In genomic region chr16:8866884-8867482, GRCh38 we compare ENCODE assay signal across 8 cellular contexts. TPM values are rescaled to one million over a fixed set of nuclear protein-coding genes. Genes with fewer than 3 reads are reported as not detected.
DNase-seq lines count a peak whose midpoint lies in the region; ATAC-seq and TF ChIP-seq lines count a peak whose summit lies in the region.

No MANE protein-coding gene starts in this region.

- H3K36me3 Mint-ChIP-seq in IgD-negative memory B cell (no peaks in the 10 kb centered on the region), chondrocyte (ENCODE audit: low read depth) (no peaks in the 10 kb centered on the region), naive B cell (no peaks in the 10 kb centered on the region)

- H3K27ac Mint-ChIP-seq in IgD-negative memory B cell (peak overlapping the region; percentile 71 to 82 (median 71)), chondrocyte (ENCODE audit: unreplicated experiment) (peak overlapping the region; percentile 93), naive B cell (peak overlapping the region in 3 of 6 donors; percentile 88 to 98 (median 92))

- no peaks in the 10 kb centered on the region; the same call in 1 of the 2 replicates for H3K9me3 ChIP-seq in AG04450 (ENCODE audit: control insufficient read depth, insufficient read depth, low read length)

- no peaks in the 10 kb centered on the region for H3K27me3 Mint-ChIP-seq in IgD-negative memory B cell
- no peaks in the 10 kb centered on the region for H3K27me3 Mint-ChIP-seq in chondrocyte (ENCODE audit: low read depth)
- H3K27me3 Mint-ChIP-seq in naive B cell, result no peaks in the 10 kb centered on the region

- H3K4me3 ChIP-seq in AG04450 (ENCODE audit: low read depth, low read length), result peak overlapping the region; percentile 68

- H3K27me3 ChIP-seq in AG04450 (ENCODE audit: control insufficient read depth, insufficient read depth, low read length), result no peaks in the 10 kb centered on the region

- H3K9me3 Mint-ChIP-seq in IgD-negative memory B cell (no peaks in the 10 kb centered on the region), chondrocyte (ENCODE audit: low read depth) (no peaks in the 10 kb centered on the region), naive B cell (no peaks in the 10 kb centered on the region)

- peak overlapping the region; percentile 89 to 96 (median 92) for H3K4me3 Mint-ChIP-seq in IgD-negative memory B cell
- H3K4me3 Mint-ChIP-seq in chondrocyte (ENCODE audit: unreplicated experiment), result peak overlapping the region; percentile 94
- H3K4me3 Mint-ChIP-seq in naive B cell, result peak overlapping the region; percentile 89 to 99 (median 96)

- peak overlapping the region; percentile 80 for H3K27ac ChIP-seq in AG04450 (ENCODE audit: low read depth, low read length)

- CTCF ChIA-PET in AG04450 (lab: Charles Lee), result interaction anchor here (1.0 kb wide), 1 partner anchor 13 kb away, joined by 5 read pairs; no protein-coding TSS in a partner anchor

- ATAC-seq in naive B cell (ENCODE audit: low read depth in 2 of 2), result no peak
- ATAC-seq in GM18511 (IDR thresholded peaks at IDR 0.05; ENCODE audit: unreplicated experiment), result no peak

- DNase-seq in AG04450 (ENCODE audit: low read depth, low spot score) (no peak), chondrocyte (ENCODE audit: low spot score) (no peak), naive B cell (no peak), NK-92 (lab: John Stamatoyannopoulos, UW; ENCODE audit: unreplicated experiment) (no peak), NCI-H2227 treated with DMSO at 0.1 percent for 48 hours (lab: John Stamatoyannopoulos, UW) (no peak)
- DNase-seq in activated CD4-positive, CD25-positive, alpha-beta regulatory T cell (lab: John Stamatoyannopoulos, UW), result no peak

- POLR2A ChIA-PET in AG04450 (lab: Yijun Ruan, JAX), result interaction anchor here (0.6 to 0.7 kb wide), 2 partner anchors 69 to 106 kb away, joined by 3 read pairs; no protein-coding TSS in a partner anchor

- H3K4me1 Mint-ChIP-seq in IgD-negative memory B cell (peaks cover 34 to 49% (median 39%) of the 10 kb centered on the region in 3 donors), chondrocyte (ENCODE audit: low read depth) (peaks cover 72% of the 10 kb centered on the region), naive B cell (peaks cover 55 to 76% (median 67%) of the 10 kb centered on the region in 3 donors)

- TF ChIP-seq CTCF in AG04450 (IDR thresholded peaks at IDR 0.05; ENCODE audit: low read depth, low read length) (no peak), chondrocyte (IDR thresholded peaks at IDR 0.05) (no peak)

RNA-seq across cellular contexts. Expression of gene CARHSP1, which starts 1.8 kb away (rescaled TPM):
- polyA plus RNA-seq in AG04450 (2011; rRNA removed), result 65.5 and 91.1 TPM in 2 replicates
- 104 and 137 TPM in 2 replicates for polyA minus RNA-seq in AG04450 (2011; rRNA and poly(A)+ RNA removed)
- 36.4 TPM for polyA plus RNA-seq in IgD-negative memory B cell
- total RNA-seq in chondrocyte, result 46.5 to 57.4 TPM (median 54.1 TPM) in 3 replicates
- 10 to 100 TPM; 37.0 to 62.1 (median 50.3) TPM for polyA plus RNA-seq in naive B cell (ENCODE audit: low read depth in 6 of 6)

RNA-seq across cellular contexts. Expression of gene LITAFD, which starts 15.2 kb away (rescaled TPM):
- polyA plus RNA-seq in AG04450 (2011; rRNA removed), result not detected in 2 replicates
- not detected in 2 replicates for polyA minus RNA-seq in AG04450 (2011; rRNA and poly(A)+ RNA removed)
- not detected for polyA plus RNA-seq in IgD-negative memory B cell
- not detected in 3 replicates for total RNA-seq in chondrocyte
- not detected for polyA plus RNA-seq in naive B cell (ENCODE audit: low read depth in 6 of 6)
